In the genomic region with DNA sequence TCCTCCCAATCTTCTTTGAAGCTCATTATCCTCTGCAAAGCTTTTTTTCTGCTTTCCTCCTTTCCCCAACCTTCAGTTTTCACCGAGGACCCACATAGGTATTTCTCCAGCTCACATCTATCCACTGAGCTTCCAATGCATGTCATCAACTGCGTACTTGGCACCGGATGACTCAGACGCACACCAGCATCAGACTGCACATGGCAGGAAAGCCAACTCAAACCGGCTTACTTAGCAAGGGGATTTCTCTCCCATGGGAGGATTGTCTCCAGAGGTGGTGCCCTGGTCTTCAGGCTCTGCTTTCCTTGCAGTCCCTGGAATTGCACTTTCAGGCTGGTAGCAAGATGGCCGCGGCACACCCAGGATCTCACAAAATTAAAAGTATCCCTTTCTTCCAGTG, we compare ENCODE assay signal across 8 cellular contexts. TPM values are rescaled to one million over a fixed set of nuclear protein-coding genes. Genes with fewer than 3 reads are reported as not detected.
A peak's percentile ranks its signal among the peaks of the same experiment; 100 is the strongest.
DNase-seq lines count a peak whose midpoint lies in the region.

No MANE protein-coding gene starts in this region.

- H3K9me3 ChIP-seq in iPS-18a (ENCODE audit: control insufficient read depth, low read depth, low read length) = no peaks in the 10 kb centered on the region

- H3K4me3 ChIP-seq in iPS-18a (ENCODE audit: low read length) = peak overlapping the region; percentile 68

- H3K27me3 Mint-ChIP-seq in IgD-negative memory B cell = no peaks in the 10 kb centered on the region
- H3K27me3 Mint-ChIP-seq in activated naive CD4-positive, alpha-beta T cell treated with anti-CD3 and anti-CD28 coated beads for 36 hours (ENCODE audit: low read depth) = no peaks in the 10 kb centered on the region
- H3K27me3 Mint-ChIP-seq in stimulated activated naive CD8-positive, alpha-beta T cell treated with anti-CD3 and anti-CD28 coated beads, Interleukin-15, Interleukin-2, amounts not matched to agents 100 ng/mL and 50 ng/mL, for 24 hours = no peaks in the 10 kb centered on the region

- peaks cover 11% of the 10 kb centered on the region for H3K4me1 ChIP-seq in iPS-18a (ENCODE audit: control insufficient read depth, low read depth, low read length)

- H3K4me3 Mint-ChIP-seq in IgD-negative memory B cell = peak overlapping the region; percentile 85 to 99 (median 92)
- peak overlapping the region; percentile 95 for H3K4me3 Mint-ChIP-seq in activated naive CD4-positive, alpha-beta T cell treated with anti-CD3 and anti-CD28 coated beads for 36 hours
- peak overlapping the region; percentile 96 for H3K4me3 Mint-ChIP-seq in stimulated activated naive CD8-positive, alpha-beta T cell treated with anti-CD3 and anti-CD28 coated beads, Interleukin-15, Interleukin-2, amounts not matched to agents 100 ng/mL and 50 ng/mL, for 24 hours

- H3K36me3 ChIP-seq in iPS-18a (ENCODE audit: control insufficient read depth, low read depth, low read length) = no peaks in the 10 kb centered on the region

- no peak overlapping the region for H3K9ac ChIP-seq in iPS-18a (ENCODE audit: low read length)

- CTCF ChIA-PET in activated naive CD4-positive, alpha-beta T cell treated with anti-CD3 and anti-CD28 coated beads for 36 hours (lab: Charles Lee) = interaction anchor here (0.6 to 1.3 kb wide), 4 partner anchors 67 to 376 kb away, joined by 3 to 5 read pairs (median 4); no protein-coding TSS in a partner anchor

- peaks cover 6 to 27% (median 22%) of the 10 kb centered on the region in 3 donors for H3K4me1 Mint-ChIP-seq in IgD-negative memory B cell
- H3K4me1 Mint-ChIP-seq in activated naive CD4-positive, alpha-beta T cell treated with anti-CD3 and anti-CD28 coated beads for 36 hours (ENCODE audit: low read depth) = peaks cover 45% of the 10 kb centered on the region
- peaks cover 38% of the 10 kb centered on the region for H3K4me1 Mint-ChIP-seq in stimulated activated naive CD8-positive, alpha-beta T cell treated with anti-CD3 and anti-CD28 coated beads, Interleukin-15, Interleukin-2, amounts not matched to agents 100 ng/mL and 50 ng/mL, for 24 hours (ENCODE audit: low read depth)

- intact Hi-C loops in activated naive CD4-positive, alpha-beta T cell treated with anti-CD3 and anti-CD28 coated beads for 36 hours (cut with micrococcal nuclease) = loop anchor here (5.0 to 10.0 kb wide), 2 partner anchors 210 to 297 kb away; no protein-coding TSS in a partner anchor

- DNase-seq in activated naive CD4-positive, alpha-beta T cell treated with anti-CD3 and anti-CD28 coated beads for 36 hours = peak; percentile 51
- DNase-seq in NCI-H510A treated with DMSO at 0.1 percent for 48 hours (lab: John Stamatoyannopoulos, UW) = no peak
- DNase-seq in NK-92 treated with Interleukin-12 subunit alpha and Interleukin-12 subunit beta, amount 100 ng/mL, for 24 hours (lab: John Stamatoyannopoulos, UW) = no peak
- DNase-seq in GF-D8 (lab: John Stamatoyannopoulos, UW) = no peak
- no peak for DNase-seq in pons (ENCODE audit: low spot score)

- no peaks in the 10 kb centered on the region for H3K9me3 Mint-ChIP-seq in IgD-negative memory B cell
- no peaks in the 10 kb centered on the region for H3K9me3 Mint-ChIP-seq in activated naive CD4-positive, alpha-beta T cell treated with anti-CD3 and anti-CD28 coated beads for 36 hours
- no peaks in the 10 kb centered on the region for H3K9me3 Mint-ChIP-seq in stimulated activated naive CD8-positive, alpha-beta T cell treated with anti-CD3 and anti-CD28 coated beads, Interleukin-15, Interleukin-2, amounts not matched to agents 100 ng/mL and 50 ng/mL, for 24 hours

- H3K27me3 ChIP-seq in iPS-18a (ENCODE audit: control insufficient read depth, insufficient read depth, low read length) = no peaks in the 10 kb centered on the region

- H3K27ac Mint-ChIP-seq in IgD-negative memory B cell = peak overlapping the region in 1 of 3 donors; percentile 79
- H3K27ac Mint-ChIP-seq in activated naive CD4-positive, alpha-beta T cell treated with anti-CD3 and anti-CD28 coated beads for 36 hours = peak overlapping the region; percentile 93
- peak overlapping the region; percentile 97 for H3K27ac Mint-ChIP-seq in stimulated activated naive CD8-positive, alpha-beta T cell treated with anti-CD3 and anti-CD28 coated beads, Interleukin-15, Interleukin-2, amounts not matched to agents 100 ng/mL and 50 ng/mL, for 24 hours

- H3K27ac ChIP-seq in iPS-18a (ENCODE audit: low read length) = no peak overlapping the region

- no peaks in the 10 kb centered on the region for H3K36me3 Mint-ChIP-seq in IgD-negative memory B cell
- H3K36me3 Mint-ChIP-seq in activated naive CD4-positive, alpha-beta T cell treated with anti-CD3 and anti-CD28 coated beads for 36 hours (ENCODE audit: low read depth) = peaks cover 5% of the 10 kb centered on the region
- no peaks in the 10 kb centered on the region for H3K36me3 Mint-ChIP-seq in stimulated activated naive CD8-positive, alpha-beta T cell treated with anti-CD3 and anti-CD28 coated beads, Interleukin-15, Interleukin-2, amounts not matched to agents 100 ng/mL and 50 ng/mL, for 24 hours (ENCODE audit: low read depth)

RNA-seq across cellular contexts. Expression of a gene that starts 1.7 kb away (rescaled TPM):
- polyA plus RNA-seq in IgD-negative memory B cell = 16.8 TPM
- 10 to 100 TPM; 26.1 to 27.3 TPM for total RNA-seq in activated naive CD4-positive, alpha-beta T cell treated with anti-CD3 and anti-CD28 coated beads for 36 hours
